ENCODE assay signal across 10 cellular contexts in the genomic region with DNA sequence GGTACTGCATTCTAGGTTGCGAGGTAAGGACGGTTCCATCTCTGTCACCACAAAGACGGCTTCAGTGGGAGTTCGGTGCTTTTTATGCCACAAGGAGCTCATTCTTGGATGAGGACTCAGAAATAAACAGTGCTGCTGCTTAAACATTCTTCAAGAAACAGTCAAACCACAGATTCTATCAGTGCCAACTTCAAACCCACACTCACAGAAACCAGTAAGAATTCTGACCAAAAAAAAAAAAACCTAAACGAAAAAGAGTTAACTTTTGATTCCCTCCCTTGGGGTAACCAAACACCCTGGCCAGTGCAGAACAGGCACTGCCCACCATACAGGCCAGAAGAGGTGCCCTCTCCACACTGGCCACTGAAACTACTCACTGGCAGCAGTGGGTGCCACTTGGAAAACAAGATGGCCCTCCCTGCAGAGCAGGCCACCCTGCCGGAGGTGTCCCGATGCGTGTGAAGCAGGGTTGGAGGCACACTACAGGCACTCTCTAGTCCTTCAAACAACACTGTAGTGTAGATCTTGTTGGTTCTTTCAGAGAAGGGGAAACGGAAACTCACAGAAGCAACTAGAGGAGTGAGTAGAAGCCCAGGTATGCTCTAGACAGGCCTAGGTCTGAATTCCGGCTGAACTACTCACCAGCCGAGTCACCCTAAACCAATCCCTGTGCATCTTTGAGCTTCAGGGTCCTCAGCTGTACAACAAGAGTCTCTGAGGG.
DNase-seq lines count a peak whose midpoint lies in the region; ATAC-seq and TF ChIP-seq lines count a peak whose summit lies in the region.
"Had no signal": no experiment of that assay in that cellular context is flagged by ENCODE, and none has a peak within 500 bp of the region (broad histone marks: within the 10 kb centered on the region; RNA-seq: fewer than 3 reads in every experiment).

No MANE protein-coding gene starts in this region.

- no peak overlapping the region for H3K4me3 ChIP-seq in fibroblast of pulmonary artery (replicated peaks; ENCODE audit: low read depth, low read length)

- TF ChIP-seq CTCF in HFFc6 (IDR thresholded peaks at IDR 0.05) (no peak), fibroblast of pulmonary artery (IDR thresholded peaks at IDR 0.05; ENCODE audit: low read length, missing control alignments) (no peak)

- no peaks in the 10 kb centered on the region for H3K36me3 Mint-ChIP-seq in HFFc6 (ENCODE audit: low read depth)
- H3K36me3 Mint-ChIP-seq in activated T-cell treated with anti-CD3 and anti-CD28 coated beads, Interleukin-2, amount 50 U/mL, for 24 hours (ENCODE audit: low read depth), result no peaks in the 10 kb centered on the region

- no peaks in the 10 kb centered on the region for H3K9me3 Mint-ChIP-seq in HFFc6
- H3K9me3 Mint-ChIP-seq in activated T-cell treated with anti-CD3 and anti-CD28 coated beads, Interleukin-2, amount 50 U/mL, for 24 hours, result no peaks in the 10 kb centered on the region

- no peak for ATAC-seq in HG03378 (IDR thresholded peaks at IDR 0.05; ENCODE audit: unreplicated experiment)

- H3K27me3 Mint-ChIP-seq in HFFc6 (ENCODE audit: insufficient read depth), result peaks cover 5% of the 10 kb centered on the region
- H3K27me3 Mint-ChIP-seq in activated T-cell treated with anti-CD3 and anti-CD28 coated beads, Interleukin-2, amount 50 U/mL, for 24 hours, result no peaks in the 10 kb centered on the region

- H3K27ac Mint-ChIP-seq in HFFc6, result peak overlapping the region; percentile 93
- H3K27ac Mint-ChIP-seq in activated T-cell treated with anti-CD3 and anti-CD28 coated beads, Interleukin-2, amount 50 U/mL, for 24 hours, result peak overlapping the region; percentile 38

- intact Hi-C loops in posterior vena cava (cut with DNase I), result no loop called here

- peak overlapping the region; percentile 72 for H3K4me3 Mint-ChIP-seq in HFFc6
- no peak overlapping the region for H3K4me3 Mint-ChIP-seq in activated T-cell treated with anti-CD3 and anti-CD28 coated beads, Interleukin-2, amount 50 U/mL, for 24 hours

- DNase-seq in A172 (ENCODE audit: low spot score), result peak; percentile 84
- DNase-seq in HFFc6, result peak; percentile 88
- DNase-seq in activated T-cell treated with anti-CD3 and anti-CD28 coated beads, Interleukin-2, amount 50 U/mL, for 24 hours, result peak; percentile 50
- peak; percentile 51 for DNase-seq in fibroblast of pulmonary artery (ENCODE audit: low read depth)
- no peak for DNase-seq in GDM1 (lab: John Stamatoyannopoulos, UW)
- no peak for DNase-seq in NCI-H1417 treated with DMSO at 0.1 percent for 48 hours (lab: John Stamatoyannopoulos, UW)
- no peak for DNase-seq in posterior vena cava (ENCODE audit: low spot score)
- DNase-seq: caudate nucleus, SHP77 treated with DMSO at 0.1 percent for 48 hours had no signal

- H3K4me1 Mint-ChIP-seq in HFFc6 (ENCODE audit: low read depth), result peaks cover 71% of the 10 kb centered on the region
- H3K4me1 Mint-ChIP-seq in activated T-cell treated with anti-CD3 and anti-CD28 coated beads, Interleukin-2, amount 50 U/mL, for 24 hours (ENCODE audit: low read depth), result peaks cover 64% of the 10 kb centered on the region

Comparison
In these comparisons a context has a peak if more than half of its experiments do, and no peak if none do; other contexts are left out.
1. DNase-seq: peak in A172 (single experiment), HFFc6 (single experiment), activated T-cell treated with anti-CD3 and anti-CD28 coated beads, Interleukin-2, amount 50 U/mL, for 24 hours (single experiment) and fibroblast of pulmonary artery (single experiment); none in GDM1 (single experiment), NCI-H1417 treated with DMSO at 0.1 percent for 48 hours (single experiment) and posterior vena cava (single experiment).